12 cellular contexts compared by ENCODE assay signal in genomic region chr2:161030260-161031063, GRCh38.
A peak's percentile ranks its signal among the peaks of the same experiment; 100 is the strongest.
DNase-seq lines count a peak whose midpoint lies in the region; ATAC-seq, FAIRE-seq and TF ChIP-seq lines count a peak whose summit lies in the region.
"Had no signal": no experiment of that assay in that cellular context is flagged by ENCODE, and none has a peak within 500 bp of the region (broad histone marks: within the 10 kb centered on the region; RNA-seq: fewer than 3 reads in every experiment).

No MANE protein-coding gene starts in this region.

- H3K79me2 ChIP-seq in HepG2 (ENCODE audit: insufficient read depth, low read length): no peaks in the 10 kb centered on the region

- no peak for DNase-seq in left cardiac atrium
- DNase-seq in right atrium auricular region (ENCODE audit: low spot score): no peak
- DNase-seq in astrocyte of the spinal cord (ENCODE audit: low read depth, low spot score): peak; percentile 97
- DNase-seq in HepG2 (ENCODE audit: low spot score): peak; percentile 45
- DNase-seq in urothelium cell line (ENCODE audit: low spot score): peak; percentile 60
- no peak for DNase-seq in 8988T
- no peak for DNase-seq in activated naive CD8-positive, alpha-beta T cell treated with anti-CD3 and anti-CD28 coated beads, Interleukin-2, amount 50 U/mL, for 24 hours
- DNase-seq: activated naive CD4-positive, alpha-beta T cell treated with anti-CD3 and anti-CD28 coated beads, Interleukin-2, amount 10 ng/mL, durations not matched to agents 7 days and 5 days; stimulated activated CD4-positive, alpha-beta T cell treated with anti-CD3 and anti-CD28 coated beads, Interleukin-12 subunit alpha, Interleukin-12 subunit beta, amount 100 ng/mL, for 4 hours; T-helper 9 cell had no signal

- CTCF ChIA-PET in HepG2 (lab: Yijun Ruan, JAX; ENCODE audit: low intra/inter-chr PET ratio, low total read pairs): no interaction called here

- H3K9me3 ChIP-seq in right atrium auricular region: no peaks in the 10 kb centered on the region
- no peaks in the 10 kb centered on the region for H3K9me3 ChIP-seq in HepG2 (ENCODE audit: low read length)

- H3K27ac ChIP-seq in right atrium auricular region (no peak overlapping the region), HepG2 (ENCODE audit: extremely low read length, insufficient read depth, low read length) (no peak overlapping the region)

- H3K4me2 ChIP-seq in HepG2 (ENCODE audit: low read depth, low read length): no peak overlapping the region

- H3K27me3 ChIP-seq in right atrium auricular region: no peaks in the 10 kb centered on the region
- H3K27me3 ChIP-seq in HepG2 (ENCODE audit: control insufficient read depth in 1 of 2, insufficient read depth in 2 of 2, low read length in 2 of 2): no peaks in the 10 kb centered on the region

- no peak overlapping the region for H3K4me3 ChIP-seq in right atrium auricular region
- no peak overlapping the region for H3K4me3 ChIP-seq in astrocyte of the spinal cord (ENCODE audit: low read depth, low read length)
- no peak overlapping the region for H3K4me3 ChIP-seq in HepG2 (replicated peaks in 1 of 3; ENCODE audit: insufficient read depth in 1 of 3, low read depth in 2 of 3, low read length in 3 of 3)

- no TSS peak for BruUV-seq in HepG2 (replicated peaks; lab: Mats Ljungman, UMichigan)

- H3K4me1 ChIP-seq in right atrium auricular region: no peaks in the 10 kb centered on the region
- H3K4me1 ChIP-seq in HepG2 (ENCODE audit: insufficient read depth, low read length): no peaks in the 10 kb centered on the region

- H3K9ac ChIP-seq in HepG2 (ENCODE audit: insufficient read depth, low read depth, low read length): no peak overlapping the region

- peak; percentile 47 to 97 for ATAC-seq in left cardiac atrium
- ATAC-seq in HepG2: peak; percentile 98
- no peak for ATAC-seq in activated naive CD8-positive, alpha-beta T cell treated with anti-CD3 and anti-CD28 coated beads, Interleukin-2, amount 50 U/mL, for 24 hours
- ATAC-seq in GM21825 (IDR thresholded peaks at IDR 0.05; ENCODE audit: unreplicated experiment): no peak

- no peak overlapping the region for H3K4me3 Mint-ChIP-seq in activated naive CD8-positive, alpha-beta T cell treated with anti-CD3 and anti-CD28 coated beads, Interleukin-2, amount 50 U/mL, for 24 hours
- H3K4me3 Mint-ChIP-seq: activated naive CD4-positive, alpha-beta T cell treated with anti-CD3 and anti-CD28 coated beads, Interleukin-2, amount 10 ng/mL, durations not matched to agents 7 days and 5 days; type B pancreatic cell had no signal

- intact Hi-C loops in left cardiac atrium (cut with DNase I) (no loop called here), HepG2 (cut with micrococcal nuclease; ENCODE audit: unreplicated experiment) (no loop called here)

- peaks cover 11% of the 10 kb centered on the region for H3K9me3 Mint-ChIP-seq in activated naive CD8-positive, alpha-beta T cell treated with anti-CD3 and anti-CD28 coated beads, Interleukin-2, amount 50 U/mL, for 24 hours

- FAIRE-seq in HepG2 (lab: Jason Lieb, UNC): no peak
- no peak for FAIRE-seq in urothelium cell line (lab: Jason Lieb, UNC)

- TF ChIP-seq CTCF in right atrium auricular region (IDR thresholded peaks at IDR 0.05) (no peak), astrocyte of the spinal cord (IDR thresholded peaks at IDR 0.05; ENCODE audit: low read depth, low read length) (no peak), HepG2 (CRISPR knock-in tag; IDR thresholded peaks at IDR 0.05) (no peak)

- TF ChIP-seq RAD21 in HepG2 (CRISPR knock-in tag; IDR thresholded peaks at IDR 0.05): no peak

- H4K20me1 ChIP-seq in HepG2 (ENCODE audit: insufficient read depth, low read length): no peaks in the 10 kb centered on the region

- under 1% methylated on average over 3 of the region's 3 CpGs for WGBS in HepG2 (ENCODE audit: low lambda C conversion rate)

- H3K36me3 ChIP-seq in right atrium auricular region: no peaks in the 10 kb centered on the region
- H3K36me3 ChIP-seq in HepG2 (replicated peaks in 1 of 2; ENCODE audit: control insufficient read depth in 1 of 2, insufficient read depth in 2 of 2, low read length in 2 of 2): no peaks in the 10 kb centered on the region

- no peaks in the 10 kb centered on the region for H3K4me1 Mint-ChIP-seq in activated naive CD8-positive, alpha-beta T cell treated with anti-CD3 and anti-CD28 coated beads, Interleukin-2, amount 50 U/mL, for 24 hours

- H3K27ac Mint-ChIP-seq in activated naive CD8-positive, alpha-beta T cell treated with anti-CD3 and anti-CD28 coated beads, Interleukin-2, amount 50 U/mL, for 24 hours: no peak overlapping the region
- H3K27ac Mint-ChIP-seq: activated naive CD4-positive, alpha-beta T cell treated with anti-CD3 and anti-CD28 coated beads, Interleukin-2, amount 10 ng/mL, durations not matched to agents 7 days and 5 days; type B pancreatic cell had no signal

- in situ Hi-C loops in astrocyte of the spinal cord (cut with HindIII; ENCODE audit: low sequenced_read_pairs) (no loop called here), HepG2 (cut with HindIII; ENCODE audit: extremely low pct_ligation_motif_present, low pct_unique_long_range_greater_than_20kb) (no loop called here)

- no peak for TF ChIP-seq EP300 in HepG2 (IDR thresholded peaks at IDR 0.05; ENCODE audit: low read depth in 2 of 2, low read length in 2 of 2)
- no peak for TF ChIP-seq EP300 in HepG2 (CRISPR knock-in tag; IDR thresholded peaks at IDR 0.05; ENCODE audit: borderline replicate concordance)

- no peak for TF ChIP-seq POLR2A in HepG2 (IDR thresholded peaks at IDR 0.05; ENCODE audit: insufficient read depth in 1 of 2, low read depth in 2 of 2, low read length in 2 of 2)

- POLR2A ChIA-PET in HepG2 (lab: Yijun Ruan, JAX): no interaction called here

- H3K36me3 Mint-ChIP-seq in activated naive CD8-positive, alpha-beta T cell treated with anti-CD3 and anti-CD28 coated beads, Interleukin-2, amount 50 U/mL, for 24 hours (ENCODE audit: low read depth): no peaks in the 10 kb centered on the region
- H3K36me3 Mint-ChIP-seq: activated naive CD4-positive, alpha-beta T cell treated with anti-CD3 and anti-CD28 coated beads, Interleukin-2, amount 10 ng/mL, durations not matched to agents 7 days and 5 days; type B pancreatic cell had no signal

- no peak overlapping the region for H2AFZ ChIP-seq in HepG2 (ENCODE audit: low read length)

- H3K27me3 Mint-ChIP-seq in activated naive CD8-positive, alpha-beta T cell treated with anti-CD3 and anti-CD28 coated beads, Interleukin-2, amount 50 U/mL, for 24 hours: no peaks in the 10 kb centered on the region

TF ChIP-seq in HepG2, 621 proteins besides CTCF, POLR2A, EP300 and RAD21 (continues in another document):
- TF ChIP-seq CEBPB (IDR thresholded peaks at IDR 0.05; ENCODE audit: borderline replicate concordance, low read depth, low read length) (peak; percentile 96), ZNF333 (CRISPR knock-in tag; IDR thresholded peaks at IDR 0.05; ENCODE audit: borderline replicate concordance) (no peak), CENPBD1 (CRISPR knock-in tag; IDR thresholded peaks at IDR 0.05; ENCODE audit: borderline replicate concordance, low read depth) (no peak), ARID5B (CRISPR knock-in tag; IDR thresholded peaks at IDR 0.05) (0 out of 2 replicates have a peak, but pooled peaks have one; percentile 11), PHF8 (CRISPR knock-in tag; IDR thresholded peaks at IDR 0.05) (no peak), ARID3A (IDR thresholded peaks at IDR 0.05; ENCODE audit: low read depth, low read length) (0 out of 2 replicates have a peak, but pooled peaks have one; percentile 28), HIVEP1 (CRISPR knock-in tag; IDR thresholded peaks at IDR 0.05) (no peak), BHLHE40 (IDR thresholded peaks at IDR 0.05; ENCODE audit: low read length) (0 out of 2 replicates have a peak, but pooled peaks have one; percentile 35)

Comparison
In these comparisons a context has a peak if more than half of its experiments do, and no peak if none do; other contexts are left out.
1. ATAC-seq: peak in left cardiac atrium (2 of 2) and HepG2 (single experiment); none in activated naive CD8-positive, alpha-beta T cell treated with anti-CD3 and anti-CD28 coated beads, Interleukin-2, amount 50 U/mL, for 24 hours (single experiment) and GM21825 (single experiment).
2. DNase-seq: peak in astrocyte of the spinal cord (single experiment), HepG2 (single experiment) and urothelium cell line (single experiment); none in left cardiac atrium (single experiment), right atrium auricular region (single experiment), 8988T (single experiment) and activated naive CD8-positive, alpha-beta T cell treated with anti-CD3 and anti-CD28 coated beads, Interleukin-2, amount 50 U/mL, for 24 hours (single experiment).